ENCODE assay signal across 8 cellular contexts in the genomic region with DNA sequence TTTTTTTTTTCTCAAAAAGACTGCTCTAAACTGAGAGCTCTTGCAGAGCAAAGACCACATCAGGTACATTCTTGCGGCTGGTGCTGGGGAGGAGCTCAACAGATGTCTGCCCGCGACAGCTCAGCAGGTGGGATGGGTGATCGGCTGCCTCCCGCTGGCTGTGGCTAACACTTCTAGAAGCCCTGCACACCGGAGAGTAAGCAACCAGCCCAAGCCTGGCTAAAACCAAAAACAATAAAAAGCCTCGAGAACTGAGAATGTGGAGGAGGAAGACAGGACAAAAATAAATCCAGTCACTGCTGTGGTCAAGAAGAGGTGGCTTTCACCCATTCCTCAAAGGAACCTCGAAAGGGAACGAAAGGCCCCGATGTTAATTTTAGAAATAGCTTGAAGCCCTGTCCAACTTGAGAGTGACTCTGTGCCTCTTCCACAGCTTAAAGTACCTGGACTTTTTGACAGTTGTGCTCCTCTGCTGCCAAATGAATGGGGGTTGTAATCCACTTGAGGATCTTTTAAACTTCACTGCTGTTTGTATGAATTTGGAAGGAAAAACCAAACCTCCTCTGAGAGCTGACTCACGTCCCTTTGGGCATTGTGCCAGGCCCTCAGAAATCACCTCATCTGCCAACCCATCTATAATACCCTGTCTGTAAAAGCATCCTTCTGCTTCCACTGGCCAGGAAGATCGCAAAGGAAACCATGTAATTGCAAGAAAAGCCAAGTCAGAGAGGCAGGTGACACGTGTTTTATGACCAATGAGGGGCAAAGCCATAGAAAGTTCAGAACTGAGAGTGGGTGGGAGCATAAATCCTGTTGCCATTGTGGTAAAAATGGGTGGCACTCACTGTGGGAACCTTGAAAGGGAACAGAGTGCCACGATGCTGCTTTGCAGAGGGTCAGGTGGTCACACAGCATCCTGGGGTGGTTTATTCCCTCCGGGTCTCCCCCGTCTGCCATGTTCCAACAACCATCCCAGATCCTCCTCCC.
DNase-seq lines count a peak whose midpoint lies in the region; ATAC-seq lines count a peak whose summit lies in the region.
"Had no signal": no experiment of that assay in that cellular context is flagged by ENCODE, and none has a peak within 500 bp of the region (broad histone marks: within the 10 kb centered on the region; RNA-seq: fewer than 3 reads in every experiment).

No MANE protein-coding gene starts in this region.

- 37% methylated on average over 16 of the region's 16 CpGs for WGBS in right cardiac atrium

- H3K27me3 ChIP-seq in right cardiac atrium (ENCODE audit: control insufficient read depth, insufficient read depth) = no peaks in the 10 kb centered on the region
- H3K27me3 ChIP-seq: cardiac muscle cell had no signal

- no peaks in the 10 kb centered on the region for H3K9me3 ChIP-seq in right cardiac atrium (ENCODE audit: control insufficient read depth, low read length)

- intact Hi-C loops in right cardiac atrium (cut with DNase I) = no loop called here
- intact Hi-C loops in sciatic nerve (cut with DNase I) = no loop called here

- no peak overlapping the region for H3K4me3 ChIP-seq in right cardiac atrium (ENCODE audit: low read length)
- H3K4me3 ChIP-seq: cardiac muscle cell had no signal

- DNase-seq in NCI-H345 (lab: John Stamatoyannopoulos, UW) = peak; percentile 82
- DNase-seq in activated CD8-positive, alpha-beta memory T cell treated with anti-CD3 and anti-CD28 coated beads, Interleukin-2, amount 50 U/mL, for 48 hours = peak; percentile 83
- peak in 2 of 3 donors; percentile 54 to 67 for DNase-seq in right cardiac atrium
- DNase-seq in stimulated activated naive CD8-positive, alpha-beta T cell treated with anti-CD3 and anti-CD28 coated beads, Interleukin-15, Interleukin-2, amounts not matched to agents 100 U/mL and 50 U/mL, for 24 hours = peak; percentile 76
- DNase-seq in sciatic nerve (ENCODE audit: low spot score) = no peak

- no peaks in the 10 kb centered on the region for H3K4me1 ChIP-seq in right cardiac atrium (ENCODE audit: control insufficient read depth, insufficient read depth, low read length)

- peak; percentile 69 for ATAC-seq in GM18907 (IDR thresholded peaks at IDR 0.05; ENCODE audit: unreplicated experiment)
- ATAC-seq in HG02970 (IDR thresholded peaks at IDR 0.05; ENCODE audit: low FRiP score, unreplicated experiment) = peak; percentile 57
- ATAC-seq in right cardiac atrium = peak in 1 of 2 donors; percentile 58
- peak; percentile 93 for ATAC-seq in stimulated activated naive CD8-positive, alpha-beta T cell treated with anti-CD3 and anti-CD28 coated beads, Interleukin-15, Interleukin-2, amounts not matched to agents 100 U/mL and 50 U/mL, for 24 hours
- no peak for ATAC-seq in sciatic nerve

- H3K27ac ChIP-seq in right cardiac atrium (ENCODE audit: low read length) = no peak overlapping the region
- H3K27ac ChIP-seq: cardiac muscle cell had no signal
